In the genomic region with DNA sequence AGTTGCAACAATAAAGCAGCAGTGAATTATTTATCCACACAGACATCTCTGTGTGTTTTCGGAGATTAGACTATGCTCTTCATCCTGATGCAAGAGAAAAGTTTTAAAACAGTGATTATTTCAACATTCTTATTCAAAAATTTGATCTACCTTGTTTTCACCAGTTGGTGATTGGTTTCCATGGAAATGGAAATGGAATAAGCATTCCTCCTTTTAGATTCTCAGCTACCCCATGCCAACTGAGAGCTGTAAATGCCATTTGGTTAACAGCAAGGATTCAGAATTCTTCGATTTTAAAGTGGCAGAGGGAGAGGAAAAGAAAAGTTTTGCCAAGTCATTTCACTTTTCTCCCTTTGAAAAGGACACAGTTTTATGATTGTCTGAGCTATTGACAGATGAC, we compare ENCODE assay signal across 15 cellular contexts.
DNase-seq lines count a peak whose midpoint lies in the region; ATAC-seq and TF ChIP-seq lines count a peak whose summit lies in the region.
"Had no signal": no experiment of that assay in that cellular context is flagged by ENCODE, and none has a peak within 500 bp of the region (broad histone marks: within the 10 kb centered on the region; RNA-seq: fewer than 3 reads in every experiment).

No MANE protein-coding gene starts in this region.

- H3K9me3 Mint-ChIP-seq in neural progenitor cell, result no peaks in the 10 kb centered on the region

- peaks cover 7% of the 10 kb centered on the region for H3K36me3 Mint-ChIP-seq in neural progenitor cell

- H3K27me3 ChIP-seq in HUES48 (ENCODE audit: control insufficient read depth, insufficient read depth, low read length) (no peaks in the 10 kb centered on the region), colonic mucosa (no peaks in the 10 kb centered on the region), neural progenitor cell (no peaks in the 10 kb centered on the region)
- H3K27me3 ChIP-seq: BLaER1 treated with 17β-estradiol and CSF1 and Interleukin-3, amounts not matched to agents 10 nM and 100 nM had no signal

- intact Hi-C loops in colonic mucosa (cut with DNase I), result no loop called here

- H3K36me3 ChIP-seq in HUES48 (ENCODE audit: control insufficient read depth, insufficient read depth, low read length) (0 out of 2 replicates have a peak, but pooled peaks cover 2% of the 10 kb centered on the region), colonic mucosa (no peaks in the 10 kb centered on the region), neural progenitor cell (no peaks in the 10 kb centered on the region)
- H3K36me3 ChIP-seq: BLaER1 treated with 17β-estradiol and CSF1 and Interleukin-3, amounts not matched to agents 10 nM and 100 nM had no signal

- no peaks in the 10 kb centered on the region for H3F3A ChIP-seq in neural progenitor cell (ENCODE audit: low read depth)

- H3K4me3 Mint-ChIP-seq in neural progenitor cell, result no peak overlapping the region

- H2AFZ ChIP-seq in neural progenitor cell (replicated peaks), result no peak overlapping the region
- H2AFZ ChIP-seq: PC-9 had no signal

- TF ChIP-seq CTCF in colonic mucosa (IDR thresholded peaks at IDR 0.05) (no peak), neural progenitor cell (IDR thresholded peaks at IDR 0.05) (no peak)

- H3K4me1 ChIP-seq in HUES48 (ENCODE audit: control insufficient read depth, insufficient read depth, low read length), result peaks cover 21% of the 10 kb centered on the region
- H3K4me1 ChIP-seq in colonic mucosa, result peaks cover 10% of the 10 kb centered on the region
- peaks cover 4% of the 10 kb centered on the region for H3K4me1 ChIP-seq in neural progenitor cell
- H3K4me1 ChIP-seq: BLaER1 treated with 17β-estradiol and CSF1 and Interleukin-3, amounts not matched to agents 10 nM and 100 nM had no signal

- peaks cover 21% of the 10 kb centered on the region for H3K4me1 Mint-ChIP-seq in neural progenitor cell

- H3K9me3 ChIP-seq in HUES48 (ENCODE audit: control insufficient read depth, insufficient read depth, low read length), result no peaks in the 10 kb centered on the region
- no peaks in the 10 kb centered on the region for H3K9me3 ChIP-seq in colonic mucosa
- H3K9me3 ChIP-seq in neural progenitor cell (ENCODE audit: low read depth), result no peaks in the 10 kb centered on the region
- H3K9me3 ChIP-seq: BLaER1 treated with 17β-estradiol and CSF1 and Interleukin-3, amounts not matched to agents 10 nM and 100 nM had no signal

- H3K9ac ChIP-seq in HUES48 (ENCODE audit: low read depth, low read length) (peak overlapping the region; percentile 0; the same call in 1 of the 2 replicates), colonic mucosa (ENCODE audit: low read depth in 2 of 2, low read length in 2 of 2) (no peak overlapping the region), neural progenitor cell (no peak overlapping the region)
- H3K9ac ChIP-seq: BLaER1 treated with 17β-estradiol and CSF1 and Interleukin-3, amounts not matched to agents 10 nM and 100 nM had no signal

- ATAC-seq in GM21529 (IDR thresholded peaks at IDR 0.05; ENCODE audit: unreplicated experiment), result no peak
- no peak for ATAC-seq in GM21526 (IDR thresholded peaks at IDR 0.05; ENCODE audit: low FRiP score, unreplicated experiment)
- ATAC-seq: HCT116 had no signal

- H3K4me3 ChIP-seq in HUES48 (ENCODE audit: low read depth, low read length) (peak overlapping the region; percentile 9; the same call in 1 of the 2 replicates), colonic mucosa (no peak overlapping the region), neural progenitor cell (no peak overlapping the region)
- H3K4me3 ChIP-seq: BLaER1 treated with 17β-estradiol and CSF1 and Interleukin-3, amounts not matched to agents 10 nM and 100 nM; PC-9 had no signal

- H3K27ac ChIP-seq in HUES48 (ENCODE audit: low read depth, low read length) (peak overlapping the region; percentile 54), colonic mucosa (peak overlapping the region; percentile 6), neural progenitor cell (no peak overlapping the region)
- H3K27ac ChIP-seq: BLaER1 treated with 17β-estradiol and CSF1 and Interleukin-3, amounts not matched to agents 10 nM and 100 nM; PC-9 had no signal

- no peaks in the 10 kb centered on the region for H3K79me2 ChIP-seq in neural progenitor cell (ENCODE audit: low read depth)

- no peak overlapping the region for H3K27ac Mint-ChIP-seq in neural progenitor cell

- DNase-seq in colonic mucosa (no peak), myocyte (ENCODE audit: low read depth) (peak; percentile 17), neural progenitor cell (ENCODE audit: low spot score) (no peak), NCI-H1417 (lab: John Stamatoyannopoulos, UW) (no peak)
- DNase-seq: KG1, NCI-H1092, NCI-H1694 treated with DMSO at 0.1 percent for 48 hours, NCI-H446 treated with DMSO at 0.1 percent for 48 hours, NCI-H774, PC-9 had no signal

- no peak overlapping the region for H3K4me2 ChIP-seq in neural progenitor cell
- H3K4me2 ChIP-seq: BLaER1 treated with 17β-estradiol and CSF1 and Interleukin-3, amounts not matched to agents 10 nM and 100 nM; PC-9 had no signal

- no peaks in the 10 kb centered on the region for H4K20me1 ChIP-seq in neural progenitor cell (ENCODE audit: low read depth)
- H4K20me1 ChIP-seq: BLaER1 treated with 17β-estradiol and CSF1 and Interleukin-3, amounts not matched to agents 10 nM and 100 nM had no signal

- no peaks in the 10 kb centered on the region for H3K27me3 Mint-ChIP-seq in neural progenitor cell (ENCODE audit: insufficient read depth, low read depth)
